35 cellular contexts compared by ENCODE assay signal in the genomic region with DNA sequence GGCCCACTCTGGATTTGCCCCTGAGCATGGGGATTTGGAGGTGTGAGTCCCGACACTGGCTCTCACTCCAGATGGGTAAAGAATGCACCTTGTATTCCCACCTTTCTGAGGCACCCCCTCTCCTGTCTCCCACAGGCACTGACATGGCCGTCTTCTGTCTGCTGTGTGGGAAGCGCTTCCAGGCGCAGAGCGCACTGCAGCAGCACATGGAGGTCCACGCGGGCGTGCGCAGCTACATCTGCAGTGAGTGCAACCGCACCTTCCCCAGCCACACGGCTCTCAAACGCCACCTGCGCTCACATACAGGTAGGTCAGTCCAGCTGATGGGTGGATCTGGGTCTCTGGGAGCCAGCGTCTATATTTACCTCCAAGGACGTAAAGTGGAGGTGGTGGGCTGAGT. TPM values are rescaled to one million over a fixed set of nuclear protein-coding genes. Genes with fewer than 3 reads are reported as not detected.
"Had no signal": no experiment of that assay in that cellular context is flagged by ENCODE, and none has a peak within 500 bp of the region (broad histone marks: within the 10 kb centered on the region; RNA-seq: fewer than 3 reads in every experiment).

No MANE protein-coding gene starts in this region.

- H3K27me3 ChIP-seq: adrenal gland, MG63, Peyer's patch, SJCRH30 had no signal

- H3K27ac Mint-ChIP-seq: activated CD4-positive, alpha-beta memory T cell treated with anti-CD3 and anti-CD28 coated beads for 36 hours; activated CD4-positive, alpha-beta T cell treated with anti-CD3 and anti-CD28 coated beads for 36 hours; activated CD8-positive, alpha-beta memory T cell treated with anti-CD3 and anti-CD28 coated beads, Interleukin-2, amount 10 ng/mL, durations not matched to agents 7 days and 5 days; activated naive CD4-positive, alpha-beta T cell treated with anti-CD3 and anti-CD28 coated beads for 36 hours; activated naive CD4-positive, alpha-beta T cell treated with anti-CD3 and anti-CD28 coated beads, Interleukin-2, amount 50 U/mL, for 72 hours; activated T-cell treated with anti-CD3 and anti-CD28 coated beads, Interleukin-2, amount 50 U/mL, for 24 hours had no signal

- H3K4me3 Mint-ChIP-seq: activated CD4-positive, alpha-beta memory T cell treated with anti-CD3 and anti-CD28 coated beads for 36 hours; activated CD4-positive, alpha-beta T cell treated with anti-CD3 and anti-CD28 coated beads for 36 hours; activated CD8-positive, alpha-beta memory T cell treated with anti-CD3 and anti-CD28 coated beads, Interleukin-2, amount 10 ng/mL, durations not matched to agents 7 days and 5 days; activated naive CD4-positive, alpha-beta T cell treated with anti-CD3 and anti-CD28 coated beads for 36 hours; activated T-cell treated with anti-CD3 and anti-CD28 coated beads, Interleukin-2, amount 50 U/mL, for 24 hours; brain had no signal

- H3K9me3 ChIP-seq: adrenal gland, MG63, Peyer's patch, SJCRH30 had no signal

- H3K4me1 Mint-ChIP-seq: activated CD4-positive, alpha-beta T cell treated with anti-CD3 and anti-CD28 coated beads for 36 hours; activated CD8-positive, alpha-beta memory T cell treated with anti-CD3 and anti-CD28 coated beads, Interleukin-2, amount 10 ng/mL, durations not matched to agents 7 days and 5 days had no signal

- H3K36me3 ChIP-seq: MG63, SJCRH30 had no signal

- H3K27me3 Mint-ChIP-seq: activated CD4-positive, alpha-beta memory T cell treated with anti-CD3 and anti-CD28 coated beads for 36 hours; activated T-cell treated with anti-CD3 and anti-CD28 coated beads, Interleukin-2, amount 50 U/mL, for 24 hours had no signal

- H3K4me3 ChIP-seq: adrenal gland, MG63, Peyer's patch, SJCRH30, SK-N-MC had no signal

- H3K27ac ChIP-seq: Peyer's patch, SJCRH30, SK-N-MC had no signal

- H3K9me3 Mint-ChIP-seq: activated CD4-positive, alpha-beta memory T cell treated with anti-CD3 and anti-CD28 coated beads for 36 hours; activated naive CD4-positive, alpha-beta T cell treated with anti-CD3 and anti-CD28 coated beads for 36 hours; activated naive CD4-positive, alpha-beta T cell treated with anti-CD3 and anti-CD28 coated beads, Interleukin-2, amount 50 U/mL, for 72 hours; activated T-cell treated with anti-CD3 and anti-CD28 coated beads, Interleukin-2, amount 50 U/mL, for 24 hours had no signal

- H3K4me1 ChIP-seq: SJCRH30 had no signal

- H3K36me3 Mint-ChIP-seq: activated CD4-positive, alpha-beta memory T cell treated with anti-CD3 and anti-CD28 coated beads for 36 hours; activated CD8-positive, alpha-beta memory T cell treated with anti-CD3 and anti-CD28 coated beads, Interleukin-2, amount 10 ng/mL, durations not matched to agents 7 days and 5 days; activated naive CD4-positive, alpha-beta T cell treated with anti-CD3 and anti-CD28 coated beads, Interleukin-2, amount 50 U/mL, for 72 hours had no signal

- DNase-seq: activated CD4-positive, alpha-beta memory T cell treated with anti-CD3 and anti-CD28 coated beads for 36 hours; activated CD4-positive, alpha-beta T cell treated with anti-CD3 and anti-CD28 coated beads for 36 hours; activated CD4-positive, alpha-beta T cell treated with anti-CD3 and anti-CD28 coated beads, Interleukin-2, amount 50 U/mL, for 1 hour; activated CD8-positive, alpha-beta memory T cell treated with anti-CD3 and anti-CD28 coated beads for 24 hours; activated CD8-positive, alpha-beta memory T cell treated with anti-CD3 and anti-CD28 coated beads, Interleukin-2, amount 10 ng/mL, durations not matched to agents 7 days and 5 days; activated gamma-delta T cell treated with Interleukin-2 at 50 U/mL for 16 hours; activated naive CD4-positive, alpha-beta T cell treated with anti-CD3 and anti-CD28 coated beads for 36 hours; activated T-cell treated with anti-CD3 and anti-CD28 coated beads, Interleukin-2, amount 50 U/mL, for 24 hours; adrenal gland; caudate nucleus; cerebellar nuclear complex; Kasumi-1; KG1; MG63; NCI-H1048; NCI-H1105 treated with DMSO at 0.1 percent for 48 hours; NCI-H1436; NCI-H1694; NCI-H1930; NCI-H2107; NCI-H2171; NCI-H510A; NCI-H526; NCI-H748 treated with DMSO at 0.1 percent for 48 hours; NK-92 treated with Interleukin-12 subunit alpha and Interleukin-12 subunit beta, amount 100 ng/mL, for 24 hours; PC-3; Peyer's patch; Right ventricle myocardium superior; SJCRH30; T1000 had no signal

RNA-seq across cellular contexts. Expression of a gene that starts 54.2 kb away (rescaled TPM):
- total RNA-seq: activated CD4-positive, alpha-beta memory T cell treated with anti-CD3 and anti-CD28 coated beads for 36 hours; activated CD4-positive, alpha-beta T cell treated with anti-CD3 and anti-CD28 coated beads for 36 hours; activated CD8-positive, alpha-beta memory T cell treated with anti-CD3 and anti-CD28 coated beads, Interleukin-2, amount 10 ng/mL, durations not matched to agents 7 days and 5 days; activated naive CD4-positive, alpha-beta T cell treated with anti-CD3 and anti-CD28 coated beads for 36 hours; activated naive CD4-positive, alpha-beta T cell treated with anti-CD3 and anti-CD28 coated beads, Interleukin-2, amount 50 U/mL, for 72 hours; T-helper 1 cell treated with Interleukin-12 subunit alpha and Interleukin-12 subunit beta and Interleukin-4 antibody, amounts not matched to agents 30 ng/mL and 1 ng/mL, for 36 hours; T-helper 2 cell treated with Interferon-gamma antibody and Interleukin-4, amounts not matched to agents 100 ng/mL and 5 ng/mL, for 36 hours had no signal
